11 cellular contexts compared by ENCODE assay signal in the genomic region with DNA sequence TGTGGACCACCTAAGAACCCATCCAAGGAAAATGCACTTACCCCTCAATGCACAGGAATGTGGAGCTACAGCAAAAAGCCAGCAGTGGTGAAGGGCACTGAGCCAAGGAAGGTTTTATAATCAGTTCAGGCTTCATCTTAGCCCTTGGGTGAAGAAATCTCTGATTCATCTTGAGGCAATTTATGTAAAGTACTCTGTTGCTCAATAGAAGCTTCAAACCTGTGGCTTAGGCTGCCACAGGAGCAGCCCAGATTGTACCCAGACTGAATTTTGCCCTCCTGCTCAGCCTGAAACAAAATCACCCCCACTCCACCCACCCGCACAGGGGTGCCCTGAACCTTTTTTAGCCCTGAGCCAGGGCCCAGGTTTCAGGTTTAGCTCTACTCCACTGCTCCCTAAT. TPM values are rescaled to one million over a fixed set of nuclear protein-coding genes. Genes with fewer than 3 reads are reported as not detected.
DNase-seq lines count a peak whose midpoint lies in the region; ATAC-seq, FAIRE-seq and TF ChIP-seq lines count a peak whose summit lies in the region.
"Had no signal": no experiment of that assay in that cellular context is flagged by ENCODE, and none has a peak within 500 bp of the region (broad histone marks: within the 10 kb centered on the region; RNA-seq: fewer than 3 reads in every experiment).

A gene (minus strand): TSS at position 111 of the 400 bp plus-strand sequence. CDS start 1,029 bp downstream, outside the sequence.

- FAIRE-seq in GM19239 (lab: Jason Lieb, UNC), result no peak

- no peak within 1 kb of the TSS for H3K27ac ChIP-seq in uterus
- H3K27ac ChIP-seq in Peyer's patch, result no peak within 1 kb of the TSS

- peak; percentile 70 for DNase-seq in EH (ENCODE audit: low read depth)
- DNase-seq in NOMO-1 treated with dmso at 0.1 percent for 144 hours (lab: John Stamatoyannopoulos, UW; ENCODE audit: unreplicated experiment), result peak; percentile 82
- DNase-seq in posterior vena cava (ENCODE audit: low spot score), result no peak
- DNase-seq in uterus, result no peak
- DNase-seq in Peyer's patch, result no peak
- no peak for DNase-seq in NCI-H128 (lab: John Stamatoyannopoulos, UW; ENCODE audit: unreplicated experiment)
- no peak for DNase-seq in GM19239 (ENCODE audit: insufficient read length, low spot score)
- DNase-seq: activated CD4-positive, alpha-beta memory T cell treated with anti-CD3 and anti-CD28 coated beads for 36 hours; amniotic stem cell; DMS53 had no signal

- no peak for TF ChIP-seq CTCF in uterus (IDR thresholded peaks at IDR 0.05)
- no peak for TF ChIP-seq CTCF in Peyer's patch (IDR thresholded peaks at IDR 0.05)

- H3K9me3 ChIP-seq in uterus (no peaks in the 10 kb centered on the region), Peyer's patch (no peaks in the 10 kb centered on the region)

- ATAC-seq in esophagus mucosa, result peak; percentile 80

- H3K4me1 ChIP-seq in uterus (no peaks in the 10 kb centered on the region), Peyer's patch (no peaks in the 10 kb centered on the region)

- TF ChIP-seq POLR2A in uterus (IDR thresholded peaks at IDR 0.05), result no peak
- no peak for TF ChIP-seq POLR2A in Peyer's patch (IDR thresholded peaks at IDR 0.05)

- no peaks in the 10 kb centered on the region for H3K27me3 ChIP-seq in uterus
- no peaks in the 10 kb centered on the region for H3K27me3 ChIP-seq in Peyer's patch

- intact Hi-C loops in posterior vena cava (cut with DNase I), result no loop called here
- intact Hi-C loops in uterus (cut with DNase I; ENCODE audit: low total_unique reads), result no loop called here

- H3K4me3 ChIP-seq in uterus (no peak within 1 kb of the TSS), Peyer's patch (no peak within 1 kb of the TSS)

- no peaks in the 10 kb centered on the region for H3K36me3 ChIP-seq in uterus
- H3K36me3 ChIP-seq in Peyer's patch, result no peaks in the 10 kb centered on the region

RNA-seq across cellular contexts. Expression of the gene that starts here (rescaled TPM):
- total RNA-seq in esophagus mucosa, result 65.2 TPM
- total RNA-seq in posterior vena cava, result 10 to 100 TPM; 12.6 to 34.4 TPM
- 1 to 10 TPM in 2 of 4 donors, not detected in 2; 2.6 to 3.2 TPM for total RNA-seq in uterus
- total RNA-seq in Peyer's patch, result not detected
- total RNA-seq: activated CD4-positive, alpha-beta memory T cell treated with anti-CD3 and anti-CD28 coated beads for 36 hours had no signal

Comparison
In these comparisons a context has a peak if more than half of its experiments do, and no peak if none do; other contexts are left out.
1. DNase-seq: peak in EH (single experiment) and NOMO-1 treated with dmso at 0.1 percent for 144 hours (single experiment); none in posterior vena cava (single experiment), uterus (0 of 2), Peyer's patch (0 of 3), NCI-H128 (single experiment) and GM19239 (single experiment).